Comparison of ENCODE assay signal across 9 cellular contexts in genomic region chr17:28745777-28746473, GRCh38. TPM values are rescaled to one million over a fixed set of nuclear protein-coding genes. Genes with fewer than 3 reads are reported as not detected.
DNase-seq lines count a peak whose midpoint lies in the region; ATAC-seq lines count a peak whose summit lies in the region.
"Had no signal": no experiment of that assay in that cellular context is flagged by ENCODE, and none has a peak within 500 bp of the region (broad histone marks: within the 10 kb centered on the region; RNA-seq: fewer than 3 reads in every experiment).

No MANE protein-coding gene starts in this region.

- no peaks in the 10 kb centered on the region for H3K27me3 Mint-ChIP-seq in naive B cell

- peaks cover 48 to 72% (median 59%) of the 10 kb centered on the region in 10 experiments for H3K4me1 ChIP-seq in BLaER1 treated with 17β-estradiol and CSF1 and Interleukin-3, amounts not matched to agents 10 nM and 100 nM

- H3K27me3 ChIP-seq in BLaER1 treated with 17β-estradiol and CSF1 and Interleukin-3, amounts not matched to agents 10 nM and 100 nM = no peaks in the 10 kb centered on the region

- H3K36me3 Mint-ChIP-seq in naive B cell = no peaks in the 10 kb centered on the region

- peak overlapping the region; percentile 72 to 96 (median 93) for H3K4me3 Mint-ChIP-seq in naive B cell

- peak overlapping the region; percentile 84 to 100 (median 97) for H3K4me2 ChIP-seq in BLaER1 treated with 17β-estradiol and CSF1 and Interleukin-3, amounts not matched to agents 10 nM and 100 nM

- peak overlapping the region; percentile 38 to 99 (median 87) for H3K27ac Mint-ChIP-seq in naive B cell

- H3K4me3 ChIP-seq in BLaER1 treated with 17β-estradiol and CSF1 and Interleukin-3, amounts not matched to agents 10 nM and 100 nM = peak overlapping the region; percentile 73 to 99 (median 94)

- peak; percentile 56 for DNase-seq in LoVo (ENCODE audit: low spot score)
- DNase-seq in naive B cell = no peak
- no peak for DNase-seq in SKM-1 treated with dmso at 0.1 percent for 144 hours (lab: John Stamatoyannopoulos, UW; ENCODE audit: unreplicated experiment)
- no peak for DNase-seq in NCI-H2227 (lab: John Stamatoyannopoulos, UW; ENCODE audit: unreplicated experiment)

- ATAC-seq in naive B cell (ENCODE audit: low read depth in 2 of 2) (no peak), GM21526 (IDR thresholded peaks at IDR 0.05; ENCODE audit: low FRiP score, unreplicated experiment) (no peak), GM19035 (IDR thresholded peaks at IDR 0.05; ENCODE audit: unreplicated experiment) (no peak)

- H3K9me3 ChIP-seq in BLaER1 treated with 17β-estradiol and CSF1 and Interleukin-3, amounts not matched to agents 10 nM and 100 nM (replicated peaks in 1 of 11) = 0 out of 22 replicates have a peak, but pooled peaks cover 0 to under 1% (median 0%) of the 10 kb centered on the region in 11 experiments

- peak overlapping the region; percentile 88 to 98 (median 92) for H3K9ac ChIP-seq in BLaER1 treated with 17β-estradiol and CSF1 and Interleukin-3, amounts not matched to agents 10 nM and 100 nM

- H3K27ac ChIP-seq in BLaER1 treated with 17β-estradiol and CSF1 and Interleukin-3, amounts not matched to agents 10 nM and 100 nM = peak overlapping the region in 10 of 11 experiments; percentile 83 to 95 (median 91); a peak in 19 of 22 replicates
- peak overlapping the region; percentile 98 for H3K27ac ChIP-seq in cingulate gyrus (ENCODE audit: low read depth, low read length)
- H3K27ac ChIP-seq: HL-60 had no signal

- H3K9me3 Mint-ChIP-seq in naive B cell = no peaks in the 10 kb centered on the region

- peaks cover 40 to 53% (median 49%) of the 10 kb centered on the region in 11 experiments for H3K36me3 ChIP-seq in BLaER1 treated with 17β-estradiol and CSF1 and Interleukin-3, amounts not matched to agents 10 nM and 100 nM

- H4K20me1 ChIP-seq in BLaER1 treated with 17β-estradiol and CSF1 and Interleukin-3, amounts not matched to agents 10 nM and 100 nM = peaks cover 61 to 74% (median 65%) of the 10 kb centered on the region in 11 experiments

- H3K4me1 Mint-ChIP-seq in naive B cell = peaks cover 46 to 71% (median 59%) of the 10 kb centered on the region in 3 donors

RNA-seq across cellular contexts. Expression of gene TRAF4, which starts 2.1 kb away (rescaled TPM):
- polyA plus RNA-seq in naive B cell (ENCODE audit: low read depth in 6 of 6) = 10 to 100 TPM in 4 of 6 donors, 1 to 10 TPM in 2; 5.4 to 17.1 (median 12.0) TPM

RNA-seq across cellular contexts. Expression of gene NEK8, which starts 17.3 kb away (rescaled TPM):
- 10 to 100 TPM; 14.5 to 26.1 (median 19.6) TPM for polyA plus RNA-seq in naive B cell (ENCODE audit: low read depth in 6 of 6)

RNA-seq across cellular contexts. Expression of gene TLCD1, which starts 19.9 kb away (rescaled TPM):
- 1 to 10 TPM in 1 of 6 donors, under 1 TPM in 1, not detected in 4; 0.93 to 1.2 TPM for polyA plus RNA-seq in naive B cell (ENCODE audit: low read depth in 6 of 6)

RNA-seq across cellular contexts. Expression of gene RPL23A, which starts 26.1 kb away (rescaled TPM):
- polyA plus RNA-seq in naive B cell (ENCODE audit: low read depth in 6 of 6) = 1,000 to 10,000 TPM; 5,077 to 6,780 (median 5,627) TPM

RNA-seq across cellular contexts. Expression of gene RAB34, which starts 28.3 kb away (rescaled TPM):
- 10 to 100 TPM; 11.6 to 22.6 (median 18.2) TPM for polyA plus RNA-seq in naive B cell (ENCODE audit: low read depth in 6 of 6)
